21 cellular contexts compared by ENCODE assay signal in the genomic region with DNA sequence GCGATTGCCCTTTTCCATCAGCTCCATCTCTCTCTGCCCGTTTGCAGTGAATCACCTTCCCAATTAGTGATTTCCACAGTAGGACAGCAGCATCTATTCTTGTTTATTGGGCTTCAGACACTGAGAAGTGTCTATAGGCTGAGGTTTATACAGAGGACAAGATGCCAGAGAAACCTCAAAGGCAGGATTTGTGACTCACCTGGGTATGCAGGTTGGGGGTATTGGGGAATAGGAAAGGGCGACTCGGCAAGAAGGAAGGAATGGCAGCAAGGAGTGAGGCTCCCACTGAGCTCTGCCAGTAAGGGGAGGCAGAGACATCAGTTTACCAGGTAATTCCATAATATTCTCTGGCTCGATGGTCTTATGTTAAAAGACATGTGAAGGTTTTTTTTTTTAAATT. TPM values are rescaled to one million over a fixed set of nuclear protein-coding genes. Genes with fewer than 3 reads are reported as not detected.
DNase-seq lines count a peak whose midpoint lies in the region; ATAC-seq, FAIRE-seq and TF ChIP-seq lines count a peak whose summit lies in the region.
"Had no signal": no experiment of that assay in that cellular context is flagged by ENCODE, and none has a peak within 500 bp of the region (broad histone marks: within the 10 kb centered on the region; RNA-seq: fewer than 3 reads in every experiment).

No MANE protein-coding gene starts in this region.

- no peak overlapping the region for H4K8ac ChIP-seq in H1 (ENCODE audit: extremely low read depth, insufficient read depth, low read length)

- no peak overlapping the region for H4K91ac ChIP-seq in H1 (replicated peaks; ENCODE audit: insufficient read length, low read length)

- H3K9me3 Mint-ChIP-seq in GM23338 (no peaks in the 10 kb centered on the region), neural progenitor cell (no peaks in the 10 kb centered on the region), glutamatergic neuron (ENCODE audit: unreplicated experiment) (peaks cover 2% of the 10 kb centered on the region)

- H3K27me3 Mint-ChIP-seq in GM23338 (ENCODE audit: insufficient read depth, low read depth, poor library complexity) (no peaks in the 10 kb centered on the region), neural progenitor cell (ENCODE audit: insufficient read depth, low read depth) (no peaks in the 10 kb centered on the region), glutamatergic neuron (ENCODE audit: unreplicated experiment) (no peaks in the 10 kb centered on the region)

- DNase-seq in GM23338 (ENCODE audit: low spot score) (no peak), H1 (ENCODE audit: low read depth in 1 of 2, low spot score in 2 of 2) (no peak), islet precursor cell (peak; percentile 57), neural progenitor cell (ENCODE audit: low spot score) (no peak), ACHN (no peak), glutamatergic neuron (no peak), NCI-H146 treated with DMSO at 0.1 percent for 48 hours (lab: John Stamatoyannopoulos, UW; ENCODE audit: unreplicated experiment) (no peak)
- DNase-seq: 8988T; C1 segment of cervical spinal cord; Calu3; CD4-positive, alpha-beta memory T cell; COR-L47; DMS53; DMS79 treated with DMSO at 0.1 percent for 48 hours; GF-D8; GOT3; H7; HCEC 1CT had no signal

- no peak overlapping the region for H3K23ac ChIP-seq in H1 (ENCODE audit: insufficient read length)

- H3K27ac Mint-ChIP-seq in GM23338 (no peak overlapping the region), neural progenitor cell (no peak overlapping the region), glutamatergic neuron (ENCODE audit: unreplicated experiment) (no peak overlapping the region)
- H3K27ac Mint-ChIP-seq: CD4-positive, alpha-beta memory T cell had no signal

- H3K14ac ChIP-seq in H1 (ENCODE audit: insufficient read length), result no peak overlapping the region

- no peaks in the 10 kb centered on the region for H3K9me2 ChIP-seq in GM23338 (ENCODE audit: insufficient read depth)

- H4K5ac ChIP-seq in H1 (ENCODE audit: insufficient read length, low read depth, low read length), result no peak overlapping the region

- H2BK5ac ChIP-seq in H1 (ENCODE audit: low read depth, low read length), result no peak overlapping the region

- no peaks in the 10 kb centered on the region for H3K9me3 ChIP-seq in H1 (ENCODE audit: insufficient read depth in 2 of 2, low read depth in 1 of 2, low read length in 1 of 2)
- H3K9me3 ChIP-seq in neural progenitor cell (ENCODE audit: low read depth), result no peaks in the 10 kb centered on the region
- H3K9me3 ChIP-seq: A549 had no signal

- H3K4me2 ChIP-seq in GM23338 (no peak overlapping the region), H1 (ENCODE audit: insufficient read depth in 1 of 2, low read depth in 2 of 2, low read length in 2 of 2) (no peak overlapping the region), neural progenitor cell (no peak overlapping the region)
- H3K4me2 ChIP-seq: A549 had no signal

- peak overlapping the region; percentile 57; the same call in 1 of the 2 replicates for H2AFZ ChIP-seq in GM23338
- peak overlapping the region; percentile 87; the same call in 1 of the 2 replicates for H2AFZ ChIP-seq in H1 (ENCODE audit: low read length)
- H2AFZ ChIP-seq in neural progenitor cell (replicated peaks), result peak overlapping the region; percentile 55

- ATAC-seq in GM23338, result no peak; the same call in 2 of the 3 replicates
- ATAC-seq: A549 had no signal

- no peak overlapping the region for H2BK120ac ChIP-seq in H1 (replicated peaks; ENCODE audit: low read depth, low read length)

- H3K4ac ChIP-seq in H1 (replicated peaks; ENCODE audit: insufficient read length, low read depth, low read length), result no peak overlapping the region

- H3K56ac ChIP-seq in H1 (replicated peaks; ENCODE audit: insufficient read length, low read depth, low read length), result no peak overlapping the region

- H3K79me2 ChIP-seq in GM23338 (replicated peaks; ENCODE audit: insufficient read depth) (no peaks in the 10 kb centered on the region), H1 (ENCODE audit: control insufficient read depth in 1 of 2, insufficient read depth in 2 of 2, low read length in 2 of 2) (no peaks in the 10 kb centered on the region), neural progenitor cell (ENCODE audit: low read depth) (no peaks in the 10 kb centered on the region)

- FAIRE-seq in H1 (lab: Jason Lieb, UNC), result no peak
- FAIRE-seq: A549, GM12891, GM18507 had no signal

- H3K27ac ChIP-seq in GM23338 (ENCODE audit: low read depth), result no peak overlapping the region
- H3K27ac ChIP-seq in H1 (ENCODE audit: low read depth, low read length), result no peak overlapping the region
- no peak overlapping the region for H3K27ac ChIP-seq in neural progenitor cell
- H3K27ac ChIP-seq: A549 had no signal

- H3K27me3 ChIP-seq in GM23338 (ENCODE audit: insufficient read depth) (no peaks in the 10 kb centered on the region), H1 (replicated peaks in 1 of 4; ENCODE audit: control insufficient read depth in 3 of 4, extremely low read depth in 1 of 4, insufficient read depth in 3 of 4, low read length in 3 of 4) (no peaks in the 10 kb centered on the region), neural progenitor cell (no peaks in the 10 kb centered on the region)

- H3F3A ChIP-seq in GM23338 (replicated peaks; ENCODE audit: low read depth) (no peaks in the 10 kb centered on the region), neural progenitor cell (ENCODE audit: low read depth) (no peaks in the 10 kb centered on the region)

- no peak overlapping the region for H3K9ac ChIP-seq in H1 (replicated peaks in 1 of 4; ENCODE audit: extremely low read depth in 1 of 4, low read depth in 3 of 4, low read length in 3 of 4)
- H3K9ac ChIP-seq in neural progenitor cell, result no peak overlapping the region

- no peaks in the 10 kb centered on the region for H4K20me1 ChIP-seq in GM23338 (replicated peaks; ENCODE audit: insufficient read depth)
- no peaks in the 10 kb centered on the region for H4K20me1 ChIP-seq in H1 (replicated peaks in 1 of 2; ENCODE audit: control insufficient read depth in 1 of 2, insufficient read depth in 2 of 2, low read length in 2 of 2)
- H4K20me1 ChIP-seq in neural progenitor cell (ENCODE audit: low read depth), result no peaks in the 10 kb centered on the region

- TF ChIP-seq EP300 in H1 (IDR thresholded peaks at IDR 0.05; ENCODE audit: borderline replicate concordance in 1 of 2, low read depth in 2 of 2, low read length in 2 of 2), result no peak

- no peaks in the 10 kb centered on the region for H3K23me2 ChIP-seq in H1 (ENCODE audit: low read depth, low read length)

- H3K36me3 Mint-ChIP-seq in GM23338 (ENCODE audit: low read depth) (no peaks in the 10 kb centered on the region), neural progenitor cell (no peaks in the 10 kb centered on the region), glutamatergic neuron (ENCODE audit: unreplicated experiment) (no peaks in the 10 kb centered on the region)
- H3K36me3 Mint-ChIP-seq: CD4-positive, alpha-beta memory T cell had no signal

- in situ Hi-C loops in ACHN (cut with HindIII; ENCODE audit: low pct_ligation_motif_present, low pct_unique_long_range_greater_than_20kb, low sequenced_read_pairs), result no loop called here

- H2BK12ac ChIP-seq in H1 (ENCODE audit: low read depth, low read length), result no peak overlapping the region

- H3K79me1 ChIP-seq in H1 (ENCODE audit: low read depth, low read length), result no peaks in the 10 kb centered on the region

- TF ChIP-seq CTCF in GM23338 (conservative IDR thresholded peaks at IDR 0.05; ENCODE audit: low read depth in 2 of 2) (no peak), H1 (IDR thresholded peaks at IDR 0.05; ENCODE audit: control extremely low read depth in 1 of 3, insufficient read depth in 1 of 3, low read depth in 1 of 3, low read length in 3 of 3) (no peak), neural progenitor cell (IDR thresholded peaks at IDR 0.05) (no peak), glutamatergic neuron (IDR thresholded peaks at IDR 0.05; ENCODE audit: partially characterized antibody, unreplicated experiment) (no peak)

- no peak overlapping the region for H2BK20ac ChIP-seq in H1 (ENCODE audit: low read length)

- 90% methylated on average over 5 of the region's 5 CpGs; no CpG with 5 or more reads in 1 of the 2 experiments for WGBS in H1 (ENCODE audit: extremely low coverage in 1 of 2, insufficient coverage in 1 of 2, insufficient read length in 1 of 2, insufficient replicate concordance in 2 of 2, low coverage in 1 of 2, low lambda C conversion rate in 2 of 2, missing lambda C conversion rate in 1 of 2), 2 experiments

- H3K4me1 ChIP-seq in GM23338 (ENCODE audit: insufficient read depth) (peaks cover 9% of the 10 kb centered on the region), H1 (replicated peaks in 1 of 4; ENCODE audit: control insufficient read depth in 3 of 4, insufficient read depth in 4 of 4, low read length in 3 of 4) (peaks cover 0 to 4% (median 1%) of the 10 kb centered on the region in 4 experiments; a peak in 2 of 7 replicates), neural progenitor cell (peaks cover 15% of the 10 kb centered on the region)

- H3K4me1 Mint-ChIP-seq in GM23338, result peaks cover 23% of the 10 kb centered on the region
- peaks cover 7% of the 10 kb centered on the region for H3K4me1 Mint-ChIP-seq in neural progenitor cell
- H3K4me1 Mint-ChIP-seq in glutamatergic neuron (ENCODE audit: low read depth, unreplicated experiment), result no peaks in the 10 kb centered on the region
- H3K4me1 Mint-ChIP-seq: CD4-positive, alpha-beta memory T cell had no signal

- H2AK5ac ChIP-seq in H1 (ENCODE audit: low read depth, low read length), result no peak overlapping the region

- TF ChIP-seq RAD21 in H1 (IDR thresholded peaks at IDR 0.05 in 1 of 2, conservative IDR thresholded peaks at IDR 0.05 in 1 of 2; ENCODE audit: low read depth in 2 of 2, low read length in 2 of 2), result no peak

- no peak overlapping the region for H3K18ac ChIP-seq in H1 (ENCODE audit: extremely low read depth, low read length)

- H3K4me3 Mint-ChIP-seq in GM23338 (no peak overlapping the region), neural progenitor cell (no peak overlapping the region), glutamatergic neuron (ENCODE audit: unreplicated experiment) (no peak overlapping the region)
- H3K4me3 Mint-ChIP-seq: CD4-positive, alpha-beta memory T cell had no signal

- no peaks in the 10 kb centered on the region for H3K36me3 ChIP-seq in GM23338 (ENCODE audit: insufficient read depth)
- no peaks in the 10 kb centered on the region for H3K36me3 ChIP-seq in H1 (ENCODE audit: control insufficient read depth in 2 of 4, insufficient read depth in 4 of 4, low read length in 3 of 4)
- H3K36me3 ChIP-seq in neural progenitor cell, result no peaks in the 10 kb centered on the region

- CTCF ChIA-PET in H1 (lab: Charles Lee; ENCODE audit: partially characterized antibody), result no interaction called here

- H3K4me3 ChIP-seq in GM23338, result no peak overlapping the region
- no peak overlapping the region for H3K4me3 ChIP-seq in H1 (ENCODE audit: extremely low read depth in 1 of 4, insufficient read depth in 2 of 4, low read depth in 3 of 4, low read length in 4 of 4)
- H3K4me3 ChIP-seq in neural progenitor cell, result no peak overlapping the region
- H3K4me3 ChIP-seq: A549 had no signal

- no peak overlapping the region for H2BK15ac ChIP-seq in H1 (ENCODE audit: low read length)

- TF ChIP-seq POLR2A in H1 (IDR thresholded peaks at IDR 0.05; ENCODE audit: control extremely low read depth in 1 of 2, low read depth in 2 of 2, low read length in 2 of 2), result no peak

- POLR2A ChIA-PET in H1 (lab: Charles Lee; ENCODE audit: partially characterized antibody), result interaction anchor here (0.6 kb wide), 1 partner anchor 32 kb away, joined by 4 read pairs; no protein-coding TSS in a partner anchor

RNA-seq across cellular contexts. Expression of a gene that starts 25.3 kb away (rescaled TPM):
- total RNA-seq in GM23338 (2014; rRNA removed; shearing (Covaris generic)), result 0.08 TPM in 1 of 2 replicates, not detected in the other
- polyA plus RNA-seq in GM23338 (2016; fragmentation: Nextera tagmentation; extraction: Ambion mirVana) (not detected in 2 replicates), H1 (2011; rRNA removed) (0.06 TPM in 2 replicates)
- not detected in 2 replicates for total RNA-seq in H1 (2021; fragmentation: NEBNext Ultra II Directional; extraction: Animal tissue kit (Norgen Biotek cat#: 25700))
- polyA plus RNA-seq in H1 (2011; cell fraction: cytosol; rRNA removed), result 0.06 TPM
- 0.50 TPM for polyA plus RNA-seq in H1 (2011; cell fraction: nucleus; rRNA removed)
- polyA plus RNA-seq in H1 (2012, experiment 1 of 2), result 0.12 to 0.62 TPM (median 0.24 TPM) in 4 replicates
- polyA plus RNA-seq in H1 (2012, experiment 2 of 2), result not detected
- polyA plus RNA-seq in H1 (2013, experiment 1 of 2), result 0.06 TPM
- polyA plus RNA-seq in H1 (2013, experiment 2 of 2), result 0.07 TPM
- polyA minus RNA-seq in H1 (2011; rRNA and poly(A)+ RNA removed), result 0.02 and 0.03 TPM in 2 replicates
- polyA minus RNA-seq in H1 (2011; cell fraction: cytosol; rRNA and poly(A)+ RNA removed), result not detected
- polyA minus RNA-seq in H1 (2011; cell fraction: nucleus; rRNA and poly(A)+ RNA removed), result not detected
- total RNA-seq in neural progenitor cell (ENCODE audit: low replicate concordance) (0.87 and 1.2 TPM in 2 replicates), glutamatergic neuron (ENCODE audit: unreplicated experiment) (0.61 TPM)
- total RNA-seq: CD4-positive, alpha-beta memory T cell had no signal
- polyA plus RNA-seq: CD4-positive, alpha-beta memory T cell had no signal
